10 cellular contexts compared by ENCODE assay signal in genomic region chr12:24705741-24706358, GRCh38.
DNase-seq lines count a peak whose midpoint lies in the region; ATAC-seq lines count a peak whose summit lies in the region.
"Had no signal": no experiment of that assay in that cellular context is flagged by ENCODE, and none has a peak within 500 bp of the region (broad histone marks: within the 10 kb centered on the region; RNA-seq: fewer than 3 reads in every experiment).

No MANE protein-coding gene starts in this region.

- peak; percentile 100 for ATAC-seq in GM19035 (IDR thresholded peaks at IDR 0.05; ENCODE audit: unreplicated experiment)
- peak; percentile 98 for ATAC-seq in HG03039 (IDR thresholded peaks at IDR 0.05; ENCODE audit: unreplicated experiment)
- no peak for ATAC-seq in esophagus mucosa

- H3K79me2 ChIP-seq in ACC112 (ENCODE audit: control insufficient read depth, insufficient read depth, low read length, unreplicated experiment): no peaks in the 10 kb centered on the region

- no peaks in the 10 kb centered on the region for H3K27me3 ChIP-seq in ACC112 (ENCODE audit: insufficient read depth, low read length)

- H3K36me3 ChIP-seq in ACC112 (ENCODE audit: insufficient read depth, low read length): no peaks in the 10 kb centered on the region
- H3K36me3 ChIP-seq: lower lobe of right lung had no signal

- H3K4me3 ChIP-seq in ACC112 (ENCODE audit: low read depth, low read length): no peak overlapping the region
- H3K4me3 ChIP-seq: lower lobe of right lung had no signal

- DNase-seq in SK-N-DZ (ENCODE audit: low spot score): peak; percentile 24
- DNase-seq in mucosa of gallbladder (ENCODE audit: low spot score): no peak
- no peak for DNase-seq in SW480 (ENCODE audit: low spot score)
- no peak for DNase-seq in activated CD4-positive, alpha-beta T cell treated with anti-CD3 and anti-CD28 coated beads for 48 hours
- DNase-seq: lower lobe of right lung, NCI-H2081 treated with DMSO at 0.1 percent for 48 hours had no signal

- H2AFZ ChIP-seq in ACC112 (ENCODE audit: low read length, unreplicated experiment): peak overlapping the region; percentile 58

- peaks cover 11% of the 10 kb centered on the region for H3K4me1 ChIP-seq in ACC112 (ENCODE audit: control insufficient read depth, insufficient read depth, low read length, unreplicated experiment)

- no peak overlapping the region for H3K27ac ChIP-seq in ACC112 (ENCODE audit: low read depth, low read length)
- H3K27ac ChIP-seq: lower lobe of right lung had no signal
